Comparison of ENCODE assay signal across 8 cellular contexts in genomic region chr1:74197657-74198552, GRCh38. TPM values are rescaled to one million over a fixed set of nuclear protein-coding genes. Genes with fewer than 3 reads are reported as not detected.
A peak's percentile ranks its signal among the peaks of the same experiment; 100 is the strongest.
DNase-seq lines count a peak whose midpoint lies in the region; ATAC-seq and TF ChIP-seq lines count a peak whose summit lies in the region.

Gene FPGT, plus strand, starts transcription at chr1:74198242. Its CDS starts 37 bp downstream, at chr1:74198279.
Gene LRRIQ3, minus strand, starts transcription at chr1:74198176. Its CDS starts 14,492 bp downstream, at chr1:74183684.

- intact Hi-C loops in ascending aorta (cut with DNase I), result loop anchor here (5.0 kb wide), 2 partner anchors 274 to 534 kb away; partner anchors contain the start of genes CRYZ and TYW3
- intact Hi-C loops in prostate gland (cut with DNase I), result loop anchor here (5.0 kb wide), 1 partner anchor 534 kb away; the partner anchor contains the start of genes CRYZ and TYW3

- ATAC-seq in GM18502 (IDR thresholded peaks at IDR 0.05; ENCODE audit: poor library complexity, unreplicated experiment) (peak; percentile 93), HG02943 (IDR thresholded peaks at IDR 0.05; ENCODE audit: low read depth, unreplicated experiment) (peak; percentile 97)

- H3K27me3 ChIP-seq in ascending aorta, result no peaks in the 10 kb centered on the region
- H3K27me3 ChIP-seq in right atrium auricular region, result no peaks in the 10 kb centered on the region
- H3K27me3 ChIP-seq in prostate gland (replicated peaks; ENCODE audit: insufficient read depth), result no peaks in the 10 kb centered on the region

- WGBS in prostate gland, result 2% methylated on average over 41 of the region's 41 CpGs
- 4% methylated on average over 41 of the region's 41 CpGs for WGBS in urinary bladder

- peak within 1 kb of the TSS; percentile 81 to 83 for H3K4me3 ChIP-seq in ascending aorta
- peak within 1 kb of the TSS; percentile 66 to 68 for H3K4me3 ChIP-seq in right atrium auricular region
- H3K4me3 ChIP-seq in prostate gland, result peak within 1 kb of the TSS; percentile 49 to 52
- H3K4me3 ChIP-seq in urinary bladder (ENCODE audit: low read depth, low read length), result peak within 1 kb of the TSS; percentile 68

- H3K4me1 ChIP-seq in ascending aorta (peaks cover 0 to 5% of the 10 kb centered on the region in 2 donors), right atrium auricular region (peaks cover 0 to 16% of the 10 kb centered on the region in 2 donors), prostate gland (replicated peaks) (no peaks in the 10 kb centered on the region), urinary bladder (ENCODE audit: insufficient read depth) (no peaks in the 10 kb centered on the region)

- TF ChIP-seq CTCF in ascending aorta (IDR thresholded peaks at IDR 0.05) (no peak), right atrium auricular region (IDR thresholded peaks at IDR 0.05) (no peak), prostate gland (IDR thresholded peaks at IDR 0.05) (peak in 1 of 4 experiments; percentile 11)

- peaks cover 0 to 7% of the 10 kb centered on the region in 2 donors for H3K36me3 ChIP-seq in ascending aorta
- H3K36me3 ChIP-seq in right atrium auricular region, result no peaks in the 10 kb centered on the region
- no peaks in the 10 kb centered on the region for H3K36me3 ChIP-seq in prostate gland
- H3K36me3 ChIP-seq in urinary bladder (ENCODE audit: insufficient read depth), result no peaks in the 10 kb centered on the region

- H3K9me3 ChIP-seq in ascending aorta, result no peaks in the 10 kb centered on the region
- no peaks in the 10 kb centered on the region for H3K9me3 ChIP-seq in right atrium auricular region
- no peaks in the 10 kb centered on the region for H3K9me3 ChIP-seq in prostate gland

- H3K27ac ChIP-seq in ascending aorta (peak within 1 kb of the TSS; percentile 73 to 81), right atrium auricular region (peak within 1 kb of the TSS; percentile 79 to 81), prostate gland (peak within 1 kb of the TSS; percentile 80), urinary bladder (ENCODE audit: low read depth) (peak within 1 kb of the TSS; percentile 42)

- TF ChIP-seq POLR2A in prostate gland (IDR thresholded peaks at IDR 0.05), result peak; percentile 58

- DNase-seq in NCI-H187 (lab: John Stamatoyannopoulos, UW) (peak; percentile 82 to 91), T-helper 2 cell (peak; percentile 88 to 97 (median 92)), ascending aorta (ENCODE audit: low spot score in 2 of 2) (peak; percentile 80 to 98), right atrium auricular region (ENCODE audit: low spot score) (peak; percentile 97), prostate gland (ENCODE audit: low spot score) (peak; percentile 87)

RNA-seq across cellular contexts. Expression of gene FPGT, which starts in this region (rescaled TPM):
- total RNA-seq in ascending aorta, result 8.3 TPM
- total RNA-seq in right atrium auricular region, result 1 to 10 TPM; 4.1 to 7.5 TPM
- total RNA-seq in prostate gland, result 10 to 100 TPM in 1 of 2 donors, 1 to 10 TPM in 1; 8.9 to 10.9 TPM
- 55.5 TPM for total RNA-seq in urinary bladder
- polyA plus RNA-seq in urinary bladder, result 8.6 TPM

RNA-seq across cellular contexts. Expression of gene LRRIQ3, which starts in this region (rescaled TPM):
- total RNA-seq in ascending aorta (not detected), right atrium auricular region (under 1 TPM in 1 of 2 donors, not detected in 1; 0.16 TPM), prostate gland (1 to 10 TPM in 1 of 2 donors, under 1 TPM in 1; 0.68 to 5.7 TPM), urinary bladder (2.0 TPM)
- polyA plus RNA-seq in urinary bladder, result 0.23 TPM

Comparison
In these comparisons a context has a peak if more than half of its experiments do, and no peak if none do; other contexts are left out.
1. Peak in every context shown above with its lines: DNase-seq, ATAC-seq, H3K4me3 ChIP-seq and H3K27ac ChIP-seq.